ENCODE assay signal across 8 cellular contexts in the genomic region with DNA sequence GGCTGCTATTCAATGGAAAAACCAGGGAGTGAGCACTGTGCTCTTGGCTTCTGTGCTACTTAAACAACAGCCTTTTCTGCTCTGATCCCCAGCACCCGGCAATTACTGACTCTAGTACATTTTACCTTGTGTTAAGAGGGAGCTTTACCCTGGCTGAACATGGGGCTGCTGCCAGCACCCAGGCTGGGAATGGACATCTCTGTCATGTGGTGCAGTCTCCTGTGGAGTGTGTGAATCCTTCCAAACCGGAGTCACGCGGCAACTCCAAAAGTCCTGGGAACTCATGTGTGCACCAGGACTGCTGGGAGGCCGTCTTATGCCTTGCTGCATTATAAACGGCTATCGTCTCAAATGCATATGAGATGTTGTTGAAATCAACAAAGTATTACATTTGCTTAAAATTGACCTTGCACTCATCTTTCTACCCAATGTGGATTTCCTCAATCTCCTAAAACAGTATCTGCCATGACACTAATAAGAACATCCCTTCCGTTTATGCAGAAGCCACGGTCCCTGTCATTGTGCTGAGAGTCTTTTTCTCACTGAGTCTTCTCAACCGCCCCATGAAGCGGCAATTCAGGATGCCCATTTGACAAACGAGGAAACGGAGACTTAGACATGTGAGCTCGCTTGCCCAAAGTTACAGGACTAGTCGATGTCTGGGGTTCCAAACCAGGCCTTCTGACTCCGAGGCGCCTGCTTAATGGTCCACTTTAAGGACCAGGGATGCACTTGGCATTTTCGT. TPM values are rescaled to one million over a fixed set of nuclear protein-coding genes. Genes with fewer than 3 reads are reported as not detected.
DNase-seq lines count a peak whose midpoint lies in the region; ATAC-seq and TF ChIP-seq lines count a peak whose summit lies in the region.

No MANE protein-coding gene starts in this region.

- no peaks in the 10 kb centered on the region for H3K9me3 ChIP-seq in OCI-LY1 (ENCODE audit: low read length)

- H3K9me2 ChIP-seq in OCI-LY1 (ENCODE audit: low read depth, low read length), result no peaks in the 10 kb centered on the region

- no peaks in the 10 kb centered on the region for H3K36me3 ChIP-seq in OCI-LY1 (ENCODE audit: insufficient read depth, low read length)

- peak overlapping the region; percentile 87 for H3K4me3 Mint-ChIP-seq in neural crest cell

- peaks cover 39% of the 10 kb centered on the region for H3K27me3 Mint-ChIP-seq in neural crest cell (ENCODE audit: low read depth)

- H4K20me1 ChIP-seq in OCI-LY1 (ENCODE audit: insufficient read depth, low read length), result no peaks in the 10 kb centered on the region

- peak overlapping the region; percentile 73 for H3K4me3 ChIP-seq in OCI-LY1 (ENCODE audit: low read depth, low read length, poor library complexity, severe bottlenecking)
- peak overlapping the region; percentile 46 for H3K4me3 ChIP-seq in epithelial cell of esophagus (ENCODE audit: low read length)

- H3K36me3 Mint-ChIP-seq in neural crest cell (ENCODE audit: low read depth), result no peaks in the 10 kb centered on the region

- H3K9ac ChIP-seq in OCI-LY1 (ENCODE audit: low read length), result peak overlapping the region; percentile 58; the same call in 1 of the 2 replicates

- no peak overlapping the region for H3K27ac Mint-ChIP-seq in neural crest cell (ENCODE audit: unreplicated experiment)

- no peak overlapping the region for H2AFZ ChIP-seq in OCI-LY1 (ENCODE audit: low read length)

- no peak for TF ChIP-seq CTCF in OCI-LY1 (IDR thresholded peaks at IDR 0.05; ENCODE audit: low read length)
- no peak for TF ChIP-seq CTCF in epithelial cell of esophagus (IDR thresholded peaks at IDR 0.05; ENCODE audit: insufficient read depth, low read depth, low read length, missing control alignments)
- no peak for TF ChIP-seq CTCF in neural crest cell (conservative IDR thresholded peaks at IDR 0.05)

- peaks cover 15% of the 10 kb centered on the region for H3K4me1 ChIP-seq in OCI-LY1 (ENCODE audit: insufficient read depth, low read length, severe bottlenecking)

- H3K27ac ChIP-seq in OCI-LY1 (ENCODE audit: low read depth, low read length, poor library complexity, severe bottlenecking), result no peak overlapping the region

- H3K79me2 ChIP-seq in OCI-LY1 (ENCODE audit: insufficient read depth, low read length), result no peaks in the 10 kb centered on the region

- no peaks in the 10 kb centered on the region for H3F3A ChIP-seq in OCI-LY1 (ENCODE audit: insufficient read depth, low read length)

- no peaks in the 10 kb centered on the region for H3K9me3 Mint-ChIP-seq in neural crest cell

- DNase-seq in C1 segment of cervical spinal cord (lab: John Stamatoyannopoulos, UW) (peak in 11 of 14 donors; percentile 43 to 77 (median 55)), epithelial cell of esophagus (ENCODE audit: low read depth) (no peak), neural crest cell (ENCODE audit: low read depth, low spot score) (no peak), NCI-H526 treated with DMSO at 0.1 percent for 48 hours (lab: John Stamatoyannopoulos, UW) (no peak), HCEC 1CT (no peak), NOMO-1 treated with dmso at 0.1 percent for 144 hours (lab: John Stamatoyannopoulos, UW; ENCODE audit: unreplicated experiment) (no peak)

- peaks cover 60% of the 10 kb centered on the region for H3K4me1 Mint-ChIP-seq in neural crest cell

- peaks cover 6% of the 10 kb centered on the region; the same call in 1 of the 2 replicates for H3K27me3 ChIP-seq in OCI-LY1 (ENCODE audit: insufficient read depth, low read length)

- peak overlapping the region; percentile 92 for H3K4me2 ChIP-seq in OCI-LY1 (ENCODE audit: low read length)

- no peak for ATAC-seq in HG02763 (IDR thresholded peaks at IDR 0.05; ENCODE audit: unreplicated experiment)

RNA-seq across cellular contexts. Expression of a gene that starts 0.9 kb away (rescaled TPM):
- 77.2 and 84.7 TPM in 2 replicates for total RNA-seq in neural crest cell

Comparison
In these comparisons a context has a peak if more than half of its experiments do, and no peak if none do; other contexts are left out.
1. DNase-seq: peak in C1 segment of cervical spinal cord (11 of 14); none in epithelial cell of esophagus (single experiment), neural crest cell (single experiment), NCI-H526 treated with DMSO at 0.1 percent for 48 hours (single experiment), HCEC 1CT (single experiment) and NOMO-1 treated with dmso at 0.1 percent for 144 hours (single experiment).